Comparison of ENCODE assay signal across 8 cellular contexts in genomic region chr11:45662665-45663485, GRCh38. TPM values are rescaled to one million over a fixed set of nuclear protein-coding genes. Genes with fewer than 3 reads are reported as not detected.
DNase-seq lines count a peak whose midpoint lies in the region; ATAC-seq and TF ChIP-seq lines count a peak whose summit lies in the region.

No MANE protein-coding gene starts in this region.

- H3K27ac ChIP-seq in CD4-positive, alpha-beta T cell (ENCODE audit: low read depth, low read length): no peak overlapping the region

- no peaks in the 10 kb centered on the region for H3K9me3 Mint-ChIP-seq in CD4-positive, alpha-beta T cell

- H3K4me3 Mint-ChIP-seq in CD4-positive, alpha-beta T cell: peak overlapping the region; percentile 75

- H3K9me3 ChIP-seq in CD4-positive, alpha-beta T cell (ENCODE audit: control insufficient read depth, low read length): no peaks in the 10 kb centered on the region

- peaks cover 71% of the 10 kb centered on the region for H3K27me3 ChIP-seq in CD4-positive, alpha-beta T cell (ENCODE audit: control insufficient read depth, insufficient read depth, low read length)

- peaks cover 78% of the 10 kb centered on the region for H3K27me3 Mint-ChIP-seq in CD4-positive, alpha-beta T cell

- H3K27ac Mint-ChIP-seq in CD4-positive, alpha-beta T cell: no peak overlapping the region

- intact Hi-C loops in CD4-positive, alpha-beta T cell (cut with DNase I, micrococcal nuclease): no loop called here

- in situ Hi-C loops in astrocyte of the cerebellum (cut with HindIII; ENCODE audit: low sequenced_read_pairs): loop anchor here (5.0 kb wide), 1 partner anchor 39 kb away; no protein-coding TSS in a partner anchor

- TF ChIP-seq CTCF in CD4-positive, alpha-beta T cell (IDR thresholded peaks at IDR 0.05): no peak
- TF ChIP-seq CTCF in astrocyte of the cerebellum (IDR thresholded peaks at IDR 0.05; ENCODE audit: low read depth, low read length, missing control alignments): no peak

- no peak for DNase-seq in CD4-positive, alpha-beta T cell
- DNase-seq in HS-27A (ENCODE audit: low read depth) (peak; percentile 17), astrocyte of the cerebellum (ENCODE audit: low read depth) (peak; percentile 76), myocyte (ENCODE audit: low read depth) (peak; percentile 61), NCI-H146 treated with DMSO at 0.1 percent for 48 hours (lab: John Stamatoyannopoulos, UW; ENCODE audit: unreplicated experiment) (no peak), NCI-H1930 (lab: John Stamatoyannopoulos, UW) (no peak)

- H3K4me3 ChIP-seq in astrocyte of the cerebellum (ENCODE audit: low read depth, low read length): no peak overlapping the region

- POLR2A ChIA-PET in CD4-positive, alpha-beta T cell (lab: Charles Lee): no interaction called here

- CTCF ChIA-PET in CD4-positive, alpha-beta T cell (lab: Charles Lee): no interaction called here

- ATAC-seq in CD4-positive, alpha-beta T cell (ENCODE audit: poor library complexity): no peak
- no peak for ATAC-seq in HG03045 (IDR thresholded peaks at IDR 0.05; ENCODE audit: unreplicated experiment)
- ATAC-seq in HG03521 (IDR thresholded peaks at IDR 0.05; ENCODE audit: unreplicated experiment): no peak

- H3K4me1 Mint-ChIP-seq in CD4-positive, alpha-beta T cell (ENCODE audit: low read depth): no peaks in the 10 kb centered on the region

- H3K36me3 Mint-ChIP-seq in CD4-positive, alpha-beta T cell (ENCODE audit: low read depth): no peaks in the 10 kb centered on the region

RNA-seq across cellular contexts. Expression of gene CHST1, which starts 2.5 kb away (rescaled TPM):
- total RNA-seq in CD4-positive, alpha-beta T cell: not detected
- total RNA-seq in myocyte: 0.05 and 0.21 TPM in 2 replicates
- polyA plus RNA-seq in myocyte (2012): 0.03 TPM

Comparison
In these comparisons a context has a peak if more than half of its experiments do, and no peak if none do; other contexts are left out.
1. DNase-seq: peak in HS-27A (single experiment), astrocyte of the cerebellum (single experiment) and myocyte (single experiment); none in CD4-positive, alpha-beta T cell (0 of 10), NCI-H146 treated with DMSO at 0.1 percent for 48 hours (single experiment) and NCI-H1930 (0 of 2).